In genomic region chr5:174177531-174177930, GRCh38 we compare ENCODE assay signal across 20 cellular contexts.
"Had no signal": no experiment of that assay in that cellular context is flagged by ENCODE, and none has a peak within 500 bp of the region (broad histone marks: within the 10 kb centered on the region; RNA-seq: fewer than 3 reads in every experiment).

No MANE protein-coding gene starts in this region.

- H3K9me3 Mint-ChIP-seq: activated naive CD4-positive, alpha-beta T cell treated with anti-CD3 and anti-CD28 coated beads, Interleukin-2, amount 50 U/mL, for 24 hours; WTC11 had no signal

- H3K36me3 ChIP-seq: SJSA1 had no signal

- H3K4me3 ChIP-seq: SJSA1 had no signal

- H3K4me1 Mint-ChIP-seq: activated naive CD4-positive, alpha-beta T cell treated with anti-CD3 and anti-CD28 coated beads, Interleukin-2, amount 50 U/mL, for 24 hours had no signal

- H3K9me3 ChIP-seq: SJSA1 had no signal

- H3K27ac Mint-ChIP-seq: activated CD8-positive, alpha-beta T cell treated with anti-CD3 and anti-CD28 coated beads, Interleukin-2, amount 10 ng/mL, durations not matched to agents 7 days and 5 days; activated naive CD4-positive, alpha-beta T cell treated with anti-CD3 and anti-CD28 coated beads, Interleukin-2, amount 50 U/mL, for 24 hours; WTC11 had no signal

- H3K4me1 ChIP-seq: SJSA1 had no signal

- H3K27me3 ChIP-seq: SJSA1 had no signal

- H3K36me3 Mint-ChIP-seq: activated naive CD4-positive, alpha-beta T cell treated with anti-CD3 and anti-CD28 coated beads, Interleukin-2, amount 50 U/mL, for 24 hours; WTC11 had no signal

- H3K4me3 Mint-ChIP-seq: activated CD8-positive, alpha-beta T cell treated with anti-CD3 and anti-CD28 coated beads, Interleukin-2, amount 10 ng/mL, durations not matched to agents 7 days and 5 days; activated naive CD4-positive, alpha-beta T cell treated with anti-CD3 and anti-CD28 coated beads, Interleukin-2, amount 50 U/mL, for 24 hours; WTC11 had no signal

- DNase-seq: activated CD4-positive, alpha-beta T cell treated with anti-CD3 and anti-CD28 coated beads for 48 hours; activated CD4-positive, alpha-beta T cell treated with anti-CD3 and anti-CD28 coated beads, Interleukin-2, amount 50 U/mL, for 4 hours; activated CD4-positive, CD25-positive, alpha-beta regulatory T cell treated with anti-CD3 and anti-CD28 coated beads, Interleukin-2, amount 50 U/mL, for 72 hours; activated CD8-positive, alpha-beta memory T cell treated with anti-CD3 and anti-CD28 coated beads, Interleukin-2, amount 50 U/mL, for 48 hours; activated CD8-positive, alpha-beta T cell treated with anti-CD3 and anti-CD28 coated beads, Interleukin-2, amount 10 ng/mL, durations not matched to agents 7 days and 5 days; activated naive CD4-positive, alpha-beta T cell; activated T-cell treated with anti-CD3 and anti-CD28 coated beads, Interleukin-2, amount 50 U/mL, for 1 hour; NCI-H1105; NCI-H1436; NCI-H1694 treated with DMSO at 0.1 percent for 48 hours; NCI-H2029 treated with DMSO at 0.1 percent for 48 hours; NCI-H446; NCI-H524; PC-3; SHP77; SW 1271 had no signal

- H3K27ac ChIP-seq: SJSA1 had no signal

- ATAC-seq: activated CD8-positive, alpha-beta T cell treated with anti-CD3 and anti-CD28 coated beads, Interleukin-2, amount 10 ng/mL, durations not matched to agents 7 days and 5 days; PC-3; SK-N-SH treated with all-trans-retinoic acid at 6 μM for 48 hours; WTC11 had no signal
